28 cellular contexts compared by ENCODE assay signal in genomic region chr4:86472377-86473019, GRCh38.
DNase-seq lines count a peak whose midpoint lies in the region; ATAC-seq, FAIRE-seq and TF ChIP-seq lines count a peak whose summit lies in the region.
"Had no signal": no experiment of that assay in that cellular context is flagged by ENCODE, and none has a peak within 500 bp of the region (broad histone marks: within the 10 kb centered on the region; RNA-seq: fewer than 3 reads in every experiment).

No MANE protein-coding gene starts in this region.

- CTCF ChIA-PET in H1 (lab: Charles Lee; ENCODE audit: partially characterized antibody), result no interaction called here

- no peak overlapping the region; the same call in 1 of the 2 replicates for H2AK5ac ChIP-seq in H1 (ENCODE audit: low read depth, low read length)

- 0 out of 2 replicates have a peak overlapping the region, but pooled peaks have one; percentile 90 for H2BK20ac ChIP-seq in H1 (ENCODE audit: low read length)

- FAIRE-seq in H1 (lab: Jason Lieb, UNC), result no peak
- FAIRE-seq: endothelial cell of umbilical vein had no signal

- H3K27ac ChIP-seq in GM23248, result no peak overlapping the region
- H3K27ac ChIP-seq in H1 (ENCODE audit: low read depth, low read length), result no peak overlapping the region
- no peak overlapping the region for H3K27ac ChIP-seq in ovary
- H3K27ac ChIP-seq: heart right ventricle, left ventricle myocardium inferior, psoas muscle, skin epidermis had no signal

- H3K36me3 ChIP-seq in GM23248 (ENCODE audit: low read depth) (no peaks in the 10 kb centered on the region), H1 (ENCODE audit: control insufficient read depth in 2 of 4, insufficient read depth in 4 of 4, low read length in 3 of 4) (no peaks in the 10 kb centered on the region), ovary (no peaks in the 10 kb centered on the region)
- H3K36me3 ChIP-seq: heart right ventricle, left ventricle myocardium inferior had no signal

- H4K8ac ChIP-seq in H1 (ENCODE audit: extremely low read depth, insufficient read depth, low read length), result no peak overlapping the region

- WGBS in GM23248 (ENCODE audit: low coverage in 1 of 2, low lambda C conversion rate in 2 of 2, missing lambda C conversion rate in 2 of 2), 2 experiments, result 88 to 93% methylated on average over 1 of the region's 1 CpG
- WGBS in H1 (ENCODE audit: extremely low coverage in 1 of 2, insufficient coverage in 1 of 2, insufficient read length in 1 of 2, insufficient replicate concordance in 2 of 2, low coverage in 1 of 2, low lambda C conversion rate in 2 of 2, missing lambda C conversion rate in 1 of 2), 2 experiments, result 32% methylated on average over 1 of the region's 1 CpG; no CpG with 5 or more reads in 1 of the 2 experiments
- 89 to 97% (median 93%) methylated on average over 1 of the region's 1 CpG for WGBS in ovary, 3 donors

- no peaks in the 10 kb centered on the region for H3K36me3 Mint-ChIP-seq in osteocyte (ENCODE audit: unreplicated experiment)
- H3K36me3 Mint-ChIP-seq: CD8-positive, alpha-beta memory T cell; immature natural killer cell had no signal

- no peaks in the 10 kb centered on the region for H3F3A ChIP-seq in GM23248 (ENCODE audit: insufficient read depth)

- H3K4me1 ChIP-seq in GM23248 (ENCODE audit: insufficient read depth), result no peaks in the 10 kb centered on the region
- H3K4me1 ChIP-seq in H1 (replicated peaks in 1 of 4; ENCODE audit: control insufficient read depth in 3 of 4, insufficient read depth in 4 of 4, low read length in 3 of 4), result peaks cover 5 to 14% (median 10%) of the 10 kb centered on the region in 4 experiments; a peak in 6 of 7 replicates
- H3K4me1 ChIP-seq in ovary (ENCODE audit: insufficient read depth), result peaks cover 2% of the 10 kb centered on the region
- H3K4me1 ChIP-seq: heart right ventricle, left ventricle myocardium inferior, psoas muscle had no signal

- peak overlapping the region; percentile 8 for H4K5ac ChIP-seq in H1 (ENCODE audit: insufficient read length, low read depth, low read length)

- TF ChIP-seq CTCF in NB4 (IDR thresholded peaks at IDR 0.05; ENCODE audit: low read depth, low read length) (no peak), H1 (IDR thresholded peaks at IDR 0.05; ENCODE audit: control extremely low read depth in 1 of 3, insufficient read depth in 1 of 3, low read depth in 1 of 3, low read length in 3 of 3) (no peak), osteocyte (IDR thresholded peaks at IDR 0.05) (no peak), ovary (IDR thresholded peaks at IDR 0.05) (no peak)

- in situ Hi-C loops in GM23248 (cut with MboI), result no loop called here

- H2BK5ac ChIP-seq in H1 (ENCODE audit: low read depth, low read length), result peak overlapping the region; percentile 86; the same call in 1 of the 2 replicates

- TF ChIP-seq POLR2A in NB4 (IDR thresholded peaks at IDR 0.05; ENCODE audit: extremely low read depth, insufficient read length), result no peak
- no peak for TF ChIP-seq POLR2A in H1 (IDR thresholded peaks at IDR 0.05; ENCODE audit: control extremely low read depth in 1 of 2, low read depth in 2 of 2, low read length in 2 of 2)
- TF ChIP-seq POLR2A in ovary (IDR thresholded peaks at IDR 0.05), result no peak

- no peak for DNase-seq in GM23248
- DNase-seq in NB4 (ENCODE audit: low read depth), result peak; percentile 12
- DNase-seq in H1 (ENCODE audit: low read depth in 1 of 2, low spot score in 2 of 2), result no peak
- no peak for DNase-seq in osteocyte (ENCODE audit: extremely low spot score, unreplicated experiment)
- no peak for DNase-seq in ovary
- no peak for DNase-seq in middle frontal gyrus (ENCODE audit: extremely low spot score, low spot score)
- DNase-seq: activated CD8-positive, alpha-beta T cell treated with anti-CD3 and anti-CD28 coated beads for 36 hours; activated effector memory CD4-positive, alpha-beta T cell treated with anti-CD3 and anti-CD28 coated beads, Interleukin-2, amount 50 U/mL, for 16 hours; activated T-cell treated with anti-CD3 and anti-CD28 coated beads for 4 hours; CD8-positive, alpha-beta memory T cell; GF-D8; heart right ventricle; HFFc6; immature natural killer cell; left ventricle myocardium inferior; midbrain; NCI-H1417 treated with DMSO at 0.1 percent for 48 hours; NCI-H2107; NCI-H526; psoas muscle; RPMI8226; stimulated activated CD4-positive, alpha-beta T cell treated with anti-CD3 and anti-CD28 coated beads, Interleukin-1b, Interleukin-23, amount 100 ng/mL, for 48 hours; T-helper 9 cell had no signal

- peak overlapping the region; percentile 64 for H3K27ac Mint-ChIP-seq in osteocyte (ENCODE audit: unreplicated experiment)
- H3K27ac Mint-ChIP-seq: activated CD8-positive, alpha-beta T cell treated with anti-CD3 and anti-CD28 coated beads for 36 hours; HFFc6 had no signal

- no peaks in the 10 kb centered on the region for H4K20me1 ChIP-seq in GM23248 (ENCODE audit: insufficient read depth)
- H4K20me1 ChIP-seq in H1 (replicated peaks in 1 of 2; ENCODE audit: control insufficient read depth in 1 of 2, insufficient read depth in 2 of 2, low read length in 2 of 2), result no peaks in the 10 kb centered on the region

- no peak overlapping the region for H3K18ac ChIP-seq in H1 (ENCODE audit: extremely low read depth, low read length)

- H3K79me1 ChIP-seq in H1 (ENCODE audit: low read depth, low read length), result no peaks in the 10 kb centered on the region

- H3K23me2 ChIP-seq in H1 (ENCODE audit: low read depth, low read length), result no peaks in the 10 kb centered on the region

- H3K4me3 Mint-ChIP-seq in osteocyte (ENCODE audit: unreplicated experiment), result no peak overlapping the region
- H3K4me3 Mint-ChIP-seq: activated CD8-positive, alpha-beta T cell treated with anti-CD3 and anti-CD28 coated beads for 36 hours; CD8-positive, alpha-beta memory T cell; HFFc6; immature natural killer cell; nephron had no signal

- peak overlapping the region; percentile 94; the same call in 1 of the 2 replicates for H2BK12ac ChIP-seq in H1 (ENCODE audit: low read depth, low read length)

- intact Hi-C loops in ovary (cut with DNase I), result no loop called here

- POLR2A ChIA-PET in H1 (lab: Charles Lee; ENCODE audit: partially characterized antibody), result no interaction called here

- H3K4me3 ChIP-seq in GM23248, result no peak overlapping the region
- no peak overlapping the region for H3K4me3 ChIP-seq in NB4 (ENCODE audit: low read depth, low read length)
- peak overlapping the region in 1 of 4 experiments; percentile 11; a peak in 1 of 8 replicates for H3K4me3 ChIP-seq in H1 (ENCODE audit: extremely low read depth in 1 of 4, insufficient read depth in 2 of 4, low read depth in 3 of 4, low read length in 4 of 4)
- no peak overlapping the region for H3K4me3 ChIP-seq in ovary
- H3K4me3 ChIP-seq: heart right ventricle, left ventricle myocardium inferior, psoas muscle, skin epidermis had no signal

- H2AFZ ChIP-seq in GM23248 (peak overlapping the region; percentile 15; the same call in 1 of the 2 replicates), H1 (ENCODE audit: low read length) (no peak overlapping the region)

- no peak for TF ChIP-seq RAD21 in H1 (IDR thresholded peaks at IDR 0.05 in 1 of 2, conservative IDR thresholded peaks at IDR 0.05 in 1 of 2; ENCODE audit: low read depth in 2 of 2, low read length in 2 of 2)

- peaks cover 19% of the 10 kb centered on the region for H3K4me1 Mint-ChIP-seq in osteocyte (ENCODE audit: unreplicated experiment)
- H3K4me1 Mint-ChIP-seq: nephron had no signal

- no peaks in the 10 kb centered on the region for H3K9me2 ChIP-seq in GM23248 (ENCODE audit: insufficient read depth)

- H3K4me2 ChIP-seq in GM23248 (ENCODE audit: unreplicated experiment) (no peak overlapping the region), H1 (ENCODE audit: insufficient read depth in 1 of 2, low read depth in 2 of 2, low read length in 2 of 2) (0 out of 4 replicates have a peak overlapping the region, but pooled peaks of 1 of the 2 experiments have one; percentile 11)

- no peak for TF ChIP-seq EP300 in H1 (IDR thresholded peaks at IDR 0.05; ENCODE audit: borderline replicate concordance in 1 of 2, low read depth in 2 of 2, low read length in 2 of 2)
- no peak for TF ChIP-seq EP300 in ovary (IDR thresholded peaks at IDR 0.05)

- no peak overlapping the region for H3K23ac ChIP-seq in H1 (ENCODE audit: insufficient read length)

- H3K79me2 ChIP-seq in GM23248 (ENCODE audit: insufficient read depth), result no peaks in the 10 kb centered on the region
- H3K79me2 ChIP-seq in H1 (ENCODE audit: control insufficient read depth in 1 of 2, insufficient read depth in 2 of 2, low read length in 2 of 2), result no peaks in the 10 kb centered on the region

- no peak overlapping the region for H3K14ac ChIP-seq in H1 (ENCODE audit: insufficient read length)

- H3K56ac ChIP-seq in H1 (replicated peaks; ENCODE audit: insufficient read length, low read depth, low read length), result no peak overlapping the region

- ATAC-seq in HG03095 (IDR thresholded peaks at IDR 0.05; ENCODE audit: unreplicated experiment), result no peak
- ATAC-seq: activated CD4-positive, CD25-positive, alpha-beta regulatory T cell treated with anti-CD3 and anti-CD28 coated beads, Interleukin-2, amount 50 U/mL, for 24 hours; activated CD8-positive, alpha-beta T cell treated with anti-CD3 and anti-CD28 coated beads for 36 hours; heart right ventricle; psoas muscle had no signal

- peak overlapping the region; percentile 72 for H3K4ac ChIP-seq in H1 (replicated peaks; ENCODE audit: insufficient read length, low read depth, low read length)

- peak overlapping the region; percentile 61 for H4K91ac ChIP-seq in H1 (replicated peaks; ENCODE audit: insufficient read length, low read length)

- H3K9ac ChIP-seq in GM23248 (no peak overlapping the region), H1 (replicated peaks in 1 of 4; ENCODE audit: extremely low read depth in 1 of 4, low read depth in 3 of 4, low read length in 3 of 4) (no peak overlapping the region)

- no peaks in the 10 kb centered on the region for H3K27me3 Mint-ChIP-seq in osteocyte (ENCODE audit: unreplicated experiment)
- H3K27me3 Mint-ChIP-seq: activated CD8-positive, alpha-beta T cell treated with anti-CD3 and anti-CD28 coated beads for 36 hours; CD8-positive, alpha-beta memory T cell had no signal

- 0 out of 2 replicates have a peak overlapping the region, but pooled peaks have one; percentile 72 for H2BK15ac ChIP-seq in H1 (ENCODE audit: low read length)

- H3K27me3 ChIP-seq in GM23248 (replicated peaks; ENCODE audit: insufficient read depth) (no peaks in the 10 kb centered on the region), H1 (replicated peaks in 1 of 4; ENCODE audit: control insufficient read depth in 3 of 4, extremely low read depth in 1 of 4, insufficient read depth in 3 of 4, low read length in 3 of 4) (no peaks in the 10 kb centered on the region), ovary (no peaks in the 10 kb centered on the region)
- H3K27me3 ChIP-seq: heart right ventricle had no signal

- no peaks in the 10 kb centered on the region for H3K9me3 Mint-ChIP-seq in osteocyte (ENCODE audit: unreplicated experiment)
- H3K9me3 Mint-ChIP-seq: activated CD8-positive, alpha-beta T cell treated with anti-CD3 and anti-CD28 coated beads for 36 hours; CD8-positive, alpha-beta memory T cell; HFFc6; nephron had no signal

- H3K9me3 ChIP-seq in GM23248 (ENCODE audit: low read depth) (no peaks in the 10 kb centered on the region), H1 (ENCODE audit: insufficient read depth in 2 of 2, low read depth in 1 of 2, low read length in 1 of 2) (no peaks in the 10 kb centered on the region; a peak in 1 of 4 replicates), ovary (no peaks in the 10 kb centered on the region)
- H3K9me3 ChIP-seq: heart right ventricle, left ventricle myocardium inferior, psoas muscle had no signal

- H2BK120ac ChIP-seq in H1 (replicated peaks; ENCODE audit: low read depth, low read length), result peak overlapping the region; percentile 92
